In genomic region chr18:22504665-22505064, GRCh38 we compare ENCODE assay signal across 15 cellular contexts.
DNase-seq lines count a peak whose midpoint lies in the region; ATAC-seq, FAIRE-seq and TF ChIP-seq lines count a peak whose summit lies in the region.
"Had no signal": no experiment of that assay in that cellular context is flagged by ENCODE, and none has a peak within 500 bp of the region (broad histone marks: within the 10 kb centered on the region; RNA-seq: fewer than 3 reads in every experiment).

No MANE protein-coding gene starts in this region.

- peaks cover 5% of the 10 kb centered on the region for H3K4me1 ChIP-seq in astrocyte (ENCODE audit: insufficient read depth, low read length)
- H3K4me1 ChIP-seq in upper lobe of left lung: peaks cover 8 to 16% (median 12%) of the 10 kb centered on the region in 4 donors

- no peak overlapping the region for H2AFZ ChIP-seq in astrocyte (ENCODE audit: low read depth, low read length)
- H2AFZ ChIP-seq: PC-9 had no signal

- peak in 1 of 2 donors; percentile 54 for ATAC-seq in upper lobe of left lung (ENCODE audit: low FRiP score in 2 of 2)

- no peaks in the 10 kb centered on the region for H3K27me3 ChIP-seq in astrocyte (ENCODE audit: insufficient read depth, low read length)
- H3K27me3 ChIP-seq in upper lobe of left lung: no peaks in the 10 kb centered on the region
- H3K27me3 ChIP-seq: neutrophil had no signal

- H3K4me3 Mint-ChIP-seq in astrocyte (ENCODE audit: unreplicated experiment): no peak overlapping the region
- H3K4me3 Mint-ChIP-seq in activated T-helper 2 cell treated with anti-CD3 and anti-CD28 coated beads, Interferon-gamma antibody, Interleukin-2, Interleukin-4, amounts not matched to agents 10 μg/mL and 5 μg/mL and 100 μg/mL, durations not matched to agents 14 hours and 24 hours and 36 hours (ENCODE audit: low read depth): no peak overlapping the region
- H3K4me3 Mint-ChIP-seq: activated T-helper 1 cell treated with anti-CD3 and anti-CD28 coated beads, Interleukin-12 subunit alpha, Interleukin-12 subunit beta, Interleukin-2, Interleukin-4 antibody, amounts not matched to agents 30 ng/mL and 10 ng/mL and 1 ng/mL, durations not matched to agents 14 hours and 24 hours and 36 hours had no signal

- H3K4me2 ChIP-seq in astrocyte (ENCODE audit: low read length): peak overlapping the region; percentile 0
- H3K4me2 ChIP-seq: PC-9 had no signal

- intact Hi-C loops in activated T-helper 2 cell treated with anti-CD3 and anti-CD28 coated beads, Interferon-gamma antibody, Interleukin-2, Interleukin-4, amounts not matched to agents 10 μg/mL and 5 μg/mL and 100 μg/mL, durations not matched to agents 14 hours and 24 hours and 36 hours (cut with micrococcal nuclease): no loop called here

- H4K20me1 ChIP-seq in astrocyte (ENCODE audit: insufficient read depth, low read length): no peaks in the 10 kb centered on the region

- H3K27me3 Mint-ChIP-seq in astrocyte (ENCODE audit: low read depth, unreplicated experiment): peaks cover 1% of the 10 kb centered on the region
- H3K27me3 Mint-ChIP-seq in activated T-helper 2 cell treated with anti-CD3 and anti-CD28 coated beads, Interferon-gamma antibody, Interleukin-2, Interleukin-4, amounts not matched to agents 10 μg/mL and 5 μg/mL and 100 μg/mL, durations not matched to agents 14 hours and 24 hours and 36 hours (ENCODE audit: low read depth): no peaks in the 10 kb centered on the region

- no peak for TF ChIP-seq EP300 in upper lobe of left lung (IDR thresholded peaks at IDR 0.05)

- DNase-seq in DMS53 (lab: John Stamatoyannopoulos, UW) (peak; percentile 10), DMS53 treated with DMSO at 0.1 percent for 48 hours (lab: John Stamatoyannopoulos, UW; ENCODE audit: unreplicated experiment) (no peak), astrocyte (ENCODE audit: low read depth) (peak; percentile 25), hepatic stellate cell (ENCODE audit: low spot score) (peak; percentile 31), upper lobe of left lung (no peak), pons (ENCODE audit: low spot score) (no peak)
- no peak for DNase-seq in activated T-helper 2 cell treated with anti-CD3 and anti-CD28 coated beads, Interferon-gamma antibody, Interleukin-2, Interleukin-4, amounts not matched to agents 10 μg/mL and 5 μg/mL and 100 μg/mL, durations not matched to agents 14 hours and 24 hours and 36 hours (ENCODE audit: low spot score)
- no peak for DNase-seq in activated CD4-positive, alpha-beta T cell treated with anti-CD3 and anti-CD28 coated beads for 1 hour
- DNase-seq: COR-L47; effector memory CD4-positive, alpha-beta T cell; NCI-H1417 had no signal

- H3K4me3 ChIP-seq in astrocyte (ENCODE audit: insufficient read depth, low read depth, low read length) (no peak overlapping the region), upper lobe of left lung (no peak overlapping the region)
- H3K4me3 ChIP-seq: PC-9 had no signal

- peaks cover 9% of the 10 kb centered on the region for H3K4me1 Mint-ChIP-seq in astrocyte (ENCODE audit: low read depth, unreplicated experiment)
- no peaks in the 10 kb centered on the region for H3K4me1 Mint-ChIP-seq in activated T-helper 2 cell treated with anti-CD3 and anti-CD28 coated beads, Interferon-gamma antibody, Interleukin-2, Interleukin-4, amounts not matched to agents 10 μg/mL and 5 μg/mL and 100 μg/mL, durations not matched to agents 14 hours and 24 hours and 36 hours (ENCODE audit: low read depth)

- no peak overlapping the region for H3K27ac ChIP-seq in astrocyte (ENCODE audit: low read depth, low read length)
- H3K27ac ChIP-seq in upper lobe of left lung: peak overlapping the region; percentile 37 to 62 (median 42)
- H3K27ac ChIP-seq: 22Rv1, neutrophil, PC-9 had no signal

- H3K9me3 Mint-ChIP-seq in astrocyte (ENCODE audit: unreplicated experiment): peaks cover 2% of the 10 kb centered on the region
- H3K9me3 Mint-ChIP-seq in activated T-helper 2 cell treated with anti-CD3 and anti-CD28 coated beads, Interferon-gamma antibody, Interleukin-2, Interleukin-4, amounts not matched to agents 10 μg/mL and 5 μg/mL and 100 μg/mL, durations not matched to agents 14 hours and 24 hours and 36 hours: no peaks in the 10 kb centered on the region
- H3K9me3 Mint-ChIP-seq: activated T-helper 1 cell treated with anti-CD3 and anti-CD28 coated beads, Interleukin-12 subunit alpha, Interleukin-12 subunit beta, Interleukin-2, Interleukin-4 antibody, amounts not matched to agents 30 ng/mL and 10 ng/mL and 1 ng/mL, durations not matched to agents 14 hours and 24 hours and 36 hours had no signal

- FAIRE-seq in astrocyte (lab: Jason Lieb, UNC): no peak

- 50 to 54% methylated on average over 3 of the region's 3 CpGs for WGBS in upper lobe of left lung, 2 donors

- peak overlapping the region; percentile 4 for H3K27ac Mint-ChIP-seq in astrocyte (ENCODE audit: unreplicated experiment)
- H3K27ac Mint-ChIP-seq in activated T-helper 2 cell treated with anti-CD3 and anti-CD28 coated beads, Interferon-gamma antibody, Interleukin-2, Interleukin-4, amounts not matched to agents 10 μg/mL and 5 μg/mL and 100 μg/mL, durations not matched to agents 14 hours and 24 hours and 36 hours: no peak overlapping the region
- H3K27ac Mint-ChIP-seq: activated T-helper 1 cell treated with anti-CD3 and anti-CD28 coated beads, Interleukin-12 subunit alpha, Interleukin-12 subunit beta, Interleukin-2, Interleukin-4 antibody, amounts not matched to agents 30 ng/mL and 10 ng/mL and 1 ng/mL, durations not matched to agents 14 hours and 24 hours and 36 hours had no signal

- H3K36me3 ChIP-seq in astrocyte (ENCODE audit: insufficient read depth, low read length) (no peaks in the 10 kb centered on the region), upper lobe of left lung (no peaks in the 10 kb centered on the region)
- H3K36me3 ChIP-seq: neutrophil had no signal

- H3K36me3 Mint-ChIP-seq in astrocyte (ENCODE audit: low read depth, unreplicated experiment): no peaks in the 10 kb centered on the region
- H3K36me3 Mint-ChIP-seq in activated T-helper 2 cell treated with anti-CD3 and anti-CD28 coated beads, Interferon-gamma antibody, Interleukin-2, Interleukin-4, amounts not matched to agents 10 μg/mL and 5 μg/mL and 100 μg/mL, durations not matched to agents 14 hours and 24 hours and 36 hours (ENCODE audit: low read depth): no peaks in the 10 kb centered on the region

- H3K9me3 ChIP-seq in astrocyte (ENCODE audit: insufficient read depth, low read depth, low read length) (no peaks in the 10 kb centered on the region), upper lobe of left lung (no peaks in the 10 kb centered on the region)
- H3K9me3 ChIP-seq: neutrophil had no signal

- H3K9ac ChIP-seq in astrocyte (ENCODE audit: low read length): no peak overlapping the region

- no peaks in the 10 kb centered on the region for H3K79me2 ChIP-seq in astrocyte (ENCODE audit: insufficient read depth, low read length)

- TF ChIP-seq POLR2A in upper lobe of left lung (IDR thresholded peaks at IDR 0.05): no peak

- TF ChIP-seq CTCF in astrocyte (IDR thresholded peaks at IDR 0.05; ENCODE audit: insufficient read depth, low read depth, low read length) (no peak), upper lobe of left lung (IDR thresholded peaks at IDR 0.05) (no peak)

Comparison
In these comparisons a context has a peak if more than half of its experiments do, and no peak if none do; other contexts are left out.
1. DNase-seq: peak in DMS53 (single experiment), astrocyte (single experiment) and hepatic stellate cell (single experiment); none in DMS53 treated with DMSO at 0.1 percent for 48 hours (single experiment), upper lobe of left lung (0 of 2), pons (single experiment), activated T-helper 2 cell treated with anti-CD3 and anti-CD28 coated beads, Interferon-gamma antibody, Interleukin-2, Interleukin-4, amounts not matched to agents 10 μg/mL and 5 μg/mL and 100 μg/mL, durations not matched to agents 14 hours and 24 hours and 36 hours (single experiment) and activated CD4-positive, alpha-beta T cell treated with anti-CD3 and anti-CD28 coated beads for 1 hour (single experiment).